In genomic region chr12:28110329-28110728, GRCh38 we compare ENCODE assay signal across 21 cellular contexts.
DNase-seq lines count a peak whose midpoint lies in the region; ATAC-seq and TF ChIP-seq lines count a peak whose summit lies in the region.
"Had no signal": no experiment of that assay in that cellular context is flagged by ENCODE, and none has a peak within 500 bp of the region (broad histone marks: within the 10 kb centered on the region; RNA-seq: fewer than 3 reads in every experiment).

No MANE protein-coding gene starts in this region.

- no TSS peak for BruUV-seq in PC-9 (replicated peaks; lab: Mats Ljungman, UMichigan)

- H3K27ac Mint-ChIP-seq in activated CD4-positive, alpha-beta memory T cell treated with anti-CD3 and anti-CD28 coated beads for 36 hours, result no peak overlapping the region
- H3K27ac Mint-ChIP-seq: activated T-helper 2 cell treated with anti-CD3 and anti-CD28 coated beads, Interferon-gamma antibody, Interleukin-2, Interleukin-4, amounts not matched to agents 10 μg/mL and 5 μg/mL and 100 μg/mL, durations not matched to agents 14 hours and 24 hours and 36 hours; stimulated activated naive B cell treated with anti-CD40 and anti-IgM and Interleukin-4, amounts not matched to agents 10 μg/mL and 1 μg/mL and 100 μg/mL, for 72 hours had no signal

- H3K9me3 ChIP-seq in PC-9 (ENCODE audit: insufficient read depth, low read depth) (no peaks in the 10 kb centered on the region), mucosa of descending colon (no peaks in the 10 kb centered on the region), Peyer's patch (no peaks in the 10 kb centered on the region)
- H3K9me3 ChIP-seq: esophagus squamous epithelium, transverse colon had no signal

- DNase-seq in HT-29 (ENCODE audit: low spot score) (peak; percentile 73), PC-9 (no peak), choroid plexus epithelial cell (ENCODE audit: low read depth) (peak; percentile 51), mucosa of descending colon (no peak), activated gamma-delta T cell treated with Interleukin-2 at 50 U/mL for 16 hours (no peak), Peyer's patch (no peak), NCI-H748 (lab: John Stamatoyannopoulos, UW; ENCODE audit: unreplicated experiment) (no peak)
- no peak for DNase-seq in activated CD4-positive, alpha-beta memory T cell treated with anti-CD3 and anti-CD28 coated beads for 36 hours
- DNase-seq: amniotic stem cell; DMS 273 treated with DMSO at 0.1 percent for 48 hours; esophagus squamous epithelium; left cardiac atrium; NCI-H146; NCI-H226; posterior cingulate gyrus; stimulated activated naive B cell treated with anti-CD40 and anti-IgM and Interleukin-4, amounts not matched to agents 10 μg/mL and 1 μg/mL and 100 μg/mL, for 72 hours; transverse colon had no signal

- H3K27me3 ChIP-seq in PC-9 (ENCODE audit: insufficient read depth, low read depth), result no peaks in the 10 kb centered on the region
- H3K27me3 ChIP-seq in Peyer's patch, result no peaks in the 10 kb centered on the region
- H3K27me3 ChIP-seq: esophagus squamous epithelium, hepatocyte, transverse colon had no signal

- no peak overlapping the region for H3K4me3 Mint-ChIP-seq in activated CD4-positive, alpha-beta memory T cell treated with anti-CD3 and anti-CD28 coated beads for 36 hours
- H3K4me3 Mint-ChIP-seq: stimulated activated naive B cell treated with anti-CD40 and anti-IgM and Interleukin-4, amounts not matched to agents 10 μg/mL and 1 μg/mL and 100 μg/mL, for 72 hours had no signal

- TF ChIP-seq CTCF in PC-9 (conservative IDR thresholded peaks at IDR 0.05) (no peak), choroid plexus epithelial cell (conservative IDR thresholded peaks at IDR 0.05; ENCODE audit: low read depth, low read length) (peak; percentile 35), mucosa of descending colon (IDR thresholded peaks at IDR 0.05) (no peak), Peyer's patch (IDR thresholded peaks at IDR 0.05) (no peak)

- H3K79me2 ChIP-seq in PC-9 (ENCODE audit: low read depth), result no peaks in the 10 kb centered on the region
- H3K79me2 ChIP-seq: hepatocyte had no signal

- CTCF ChIA-PET in PC-9 (lab: Charles Lee), result no interaction called here
- CTCF ChIA-PET in activated CD4-positive, alpha-beta memory T cell treated with anti-CD3 and anti-CD28 coated beads for 36 hours (lab: Charles Lee), result interaction anchor here (0.7 kb wide), 1 partner anchor 9 kb away, joined by 3 read pairs; no protein-coding TSS in a partner anchor

- no peaks in the 10 kb centered on the region for H3F3A ChIP-seq in PC-9 (ENCODE audit: insufficient read depth, low read depth)

- H3K36me3 Mint-ChIP-seq in activated CD4-positive, alpha-beta memory T cell treated with anti-CD3 and anti-CD28 coated beads for 36 hours, result peaks cover 2% of the 10 kb centered on the region
- H3K36me3 Mint-ChIP-seq: stimulated activated naive B cell treated with anti-CD40 and anti-IgM and Interleukin-4, amounts not matched to agents 10 μg/mL and 1 μg/mL and 100 μg/mL, for 72 hours had no signal

- H3K27ac ChIP-seq in PC-9, result no peak overlapping the region
- no peak overlapping the region for H3K27ac ChIP-seq in Peyer's patch
- H3K27ac ChIP-seq: esophagus squamous epithelium, hepatocyte, SK-N-MC, skin epidermis, transverse colon had no signal

- H3K4me2 ChIP-seq in PC-9, result peak overlapping the region; percentile 33; the same call in 1 of the 2 replicates
- H3K4me2 ChIP-seq: hepatocyte had no signal

- TF ChIP-seq POLR2A in Peyer's patch (IDR thresholded peaks at IDR 0.05), result no peak

- intact Hi-C loops in PC-9 (cut with micrococcal nuclease; ENCODE audit: unreplicated experiment), result no loop called here
- intact Hi-C loops in mucosa of descending colon (cut with DNase I, micrococcal nuclease), result no loop called here
- intact Hi-C loops in activated CD4-positive, alpha-beta memory T cell treated with anti-CD3 and anti-CD28 coated beads for 36 hours (cut with micrococcal nuclease), result no loop called here

- H3K4me3 ChIP-seq in PC-9, result no peak overlapping the region
- no peak overlapping the region for H3K4me3 ChIP-seq in choroid plexus epithelial cell (ENCODE audit: low read depth, low read length)
- H3K4me3 ChIP-seq in mucosa of descending colon, result no peak overlapping the region
- no peak overlapping the region for H3K4me3 ChIP-seq in Peyer's patch
- H3K4me3 ChIP-seq: esophagus squamous epithelium, hepatocyte, SK-N-MC, skin epidermis, transverse colon had no signal

- POLR2A ChIA-PET in PC-9 (lab: Charles Lee; ENCODE audit: unreplicated experiment), result no interaction called here
- POLR2A ChIA-PET in activated CD4-positive, alpha-beta memory T cell treated with anti-CD3 and anti-CD28 coated beads for 36 hours (lab: Charles Lee), result no interaction called here

- H3K36me3 ChIP-seq in PC-9 (ENCODE audit: low read depth) (no peaks in the 10 kb centered on the region), mucosa of descending colon (ENCODE audit: low read depth) (no peaks in the 10 kb centered on the region), Peyer's patch (no peaks in the 10 kb centered on the region)
- H3K36me3 ChIP-seq: esophagus squamous epithelium, transverse colon had no signal

- H2AFZ ChIP-seq in PC-9, result peak overlapping the region; percentile 72; the same call in 1 of the 2 replicates
- H2AFZ ChIP-seq: hepatocyte had no signal

- H3K4me1 Mint-ChIP-seq in activated CD4-positive, alpha-beta memory T cell treated with anti-CD3 and anti-CD28 coated beads for 36 hours (ENCODE audit: low read depth), result peaks cover 10% of the 10 kb centered on the region

- peak; percentile 46 for ATAC-seq in mucosa of descending colon
- ATAC-seq: left cardiac atrium; stimulated activated naive B cell treated with anti-CD40 and anti-IgM and Interleukin-4, amounts not matched to agents 10 μg/mL and 1 μg/mL and 100 μg/mL, for 72 hours had no signal

- no peaks in the 10 kb centered on the region for H3K27me3 Mint-ChIP-seq in activated CD4-positive, alpha-beta memory T cell treated with anti-CD3 and anti-CD28 coated beads for 36 hours

- no peaks in the 10 kb centered on the region for H4K20me1 ChIP-seq in PC-9 (ENCODE audit: insufficient read depth)

- H3K9me3 Mint-ChIP-seq in activated CD4-positive, alpha-beta memory T cell treated with anti-CD3 and anti-CD28 coated beads for 36 hours, result peaks cover 4% of the 10 kb centered on the region
- H3K9me3 Mint-ChIP-seq: activated T-helper 2 cell treated with anti-CD3 and anti-CD28 coated beads, Interferon-gamma antibody, Interleukin-2, Interleukin-4, amounts not matched to agents 10 μg/mL and 5 μg/mL and 100 μg/mL, durations not matched to agents 14 hours and 24 hours and 36 hours had no signal

- H3K4me1 ChIP-seq in PC-9 (replicated peaks; ENCODE audit: insufficient read depth) (peaks cover 9% of the 10 kb centered on the region; the same call in 1 of the 2 replicates), mucosa of descending colon (ENCODE audit: low read depth) (no peaks in the 10 kb centered on the region), Peyer's patch (no peaks in the 10 kb centered on the region)
- H3K4me1 ChIP-seq: esophagus squamous epithelium, transverse colon had no signal

- H3K9me2 ChIP-seq in PC-9 (ENCODE audit: insufficient read depth), result no peaks in the 10 kb centered on the region; the same call in 1 of the 2 replicates

Comparison
In these comparisons a context has a peak if more than half of its experiments do, and no peak if none do; other contexts are left out.
1. DNase-seq: peak in HT-29 (single experiment) and choroid plexus epithelial cell (single experiment); none in PC-9 (0 of 2), mucosa of descending colon (0 of 3), activated gamma-delta T cell treated with Interleukin-2 at 50 U/mL for 16 hours (single experiment), Peyer's patch (0 of 3), NCI-H748 (single experiment) and activated CD4-positive, alpha-beta memory T cell treated with anti-CD3 and anti-CD28 coated beads for 36 hours (single experiment).